In the genomic region with DNA sequence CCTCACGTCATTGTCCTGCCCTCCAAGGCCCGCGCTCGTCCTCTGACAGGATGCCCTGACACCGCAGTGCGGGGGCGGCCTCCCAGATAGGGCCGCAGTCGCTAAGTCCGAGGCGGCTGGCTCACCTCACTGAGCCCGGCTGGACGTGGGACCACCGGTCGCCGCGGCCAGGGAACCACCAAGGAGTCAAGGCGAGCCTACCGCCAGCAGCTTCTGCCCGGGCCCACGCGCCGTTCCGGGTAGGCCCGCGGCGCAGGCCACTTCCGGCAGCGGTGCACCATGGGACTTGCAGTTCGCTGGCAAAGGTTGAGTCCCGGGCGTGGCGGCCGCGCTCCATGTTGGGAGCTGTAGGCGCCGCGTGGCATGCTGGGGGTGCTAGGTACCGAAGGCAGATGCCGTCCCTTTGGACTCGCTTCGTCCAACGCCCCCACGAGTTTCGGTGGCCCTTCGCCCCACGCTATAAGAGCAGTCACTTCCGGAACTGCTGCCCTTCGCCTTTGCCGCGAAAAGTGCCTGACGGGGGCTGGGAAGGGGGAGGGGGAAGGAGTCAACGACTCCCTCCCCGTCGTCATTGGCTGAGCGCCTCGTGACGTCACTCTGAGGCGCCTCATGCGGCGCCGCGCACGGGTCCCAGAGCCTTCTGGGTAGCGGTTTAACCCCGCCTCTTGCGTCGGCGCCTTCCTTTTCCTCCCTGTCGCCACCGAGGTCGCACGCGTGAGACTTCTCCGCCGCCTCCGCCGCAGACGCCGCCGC, we compare ENCODE assay signal across 1 cellular context.
TF ChIP-seq lines count a peak whose summit lies in the region.

Gene RPLP2 (plus strand): TSS at position 681 of the 753 bp plus-strand sequence. CDS start 268 bp downstream, outside the sequence.

TF ChIP-seq in SK-N-SH, 30 proteins besides CTCF, POLR2A, EP300 and RAD21 (continued from another document):
- TF ChIP-seq, protein P1, sequence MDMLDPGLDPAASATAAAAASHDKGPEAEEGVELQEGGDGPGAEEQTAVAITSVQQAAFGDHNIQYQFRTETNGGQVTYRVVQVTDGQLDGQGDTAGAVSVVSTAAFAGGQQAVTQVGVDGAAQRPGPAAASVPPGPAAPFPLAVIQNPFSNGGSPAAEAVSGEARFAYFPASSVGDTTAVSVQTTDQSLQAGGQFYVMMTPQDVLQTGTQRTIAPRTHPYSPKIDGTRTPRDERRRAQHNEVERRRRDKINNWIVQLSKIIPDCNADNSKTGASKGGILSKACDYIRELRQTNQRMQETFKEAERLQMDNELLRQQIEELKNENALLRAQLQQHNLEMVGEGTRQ (IDR thresholded peaks at IDR 0.05; ENCODE audit: borderline replicate concordance, low read depth, low read length) = no peak
- peak; percentile 93 for TF ChIP-seq TAF1 (IDR thresholded peaks at IDR 0.05; ENCODE audit: borderline replicate concordance, low read depth, low read length)
- no peak for TF ChIP-seq RXRA (IDR thresholded peaks at IDR 0.05; ENCODE audit: borderline replicate concordance, low read depth)
- TF ChIP-seq FOXJ3 (CRISPR knock-in tag; IDR thresholded peaks at IDR 0.05) = peak; percentile 82; the same call in 1 of the 2 replicates
- TF ChIP-seq, protein P2, sequence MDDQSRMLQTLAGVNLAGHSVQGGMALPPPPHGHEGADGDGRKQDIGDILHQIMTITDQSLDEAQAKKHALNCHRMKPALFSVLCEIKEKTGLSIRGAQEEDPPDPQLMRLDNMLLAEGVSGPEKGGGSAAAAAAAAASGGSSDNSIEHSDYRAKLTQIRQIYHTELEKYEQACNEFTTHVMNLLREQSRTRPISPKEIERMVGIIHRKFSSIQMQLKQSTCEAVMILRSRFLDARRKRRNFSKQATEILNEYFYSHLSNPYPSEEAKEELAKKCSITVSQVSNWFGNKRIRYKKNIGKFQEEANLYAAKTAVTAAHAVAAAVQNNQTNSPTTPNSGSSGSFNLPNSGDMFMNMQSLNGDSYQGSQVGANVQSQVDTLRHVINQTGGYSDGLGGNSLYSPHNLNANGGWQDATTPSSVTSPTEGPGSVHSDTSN (IDR thresholded peaks at IDR 0.05) = no peak
- TF ChIP-seq MEF2A (IDR thresholded peaks at IDR 0.05; ENCODE audit: borderline replicate concordance, low read depth) = no peak
- TF ChIP-seq JUND (IDR thresholded peaks at IDR 0.05) = no peak
- no peak for TF ChIP-seq EZH2phosphoT487 (IDR thresholded peaks at IDR 0.05; ENCODE audit: borderline replicate concordance, low read depth)
- no peak for TF ChIP-seq RCOR1 (IDR thresholded peaks at IDR 0.05; ENCODE audit: low read length)
- TF ChIP-seq FOSL2 (IDR thresholded peaks at IDR 0.05; ENCODE audit: borderline replicate concordance, low read depth) = no peak
- TF ChIP-seq CHD2 (IDR thresholded peaks at IDR 0.05; ENCODE audit: low read length, partially characterized antibody) = peak; percentile 87
- TF ChIP-seq TCF12 (IDR thresholded peaks at IDR 0.05) = no peak
- peak; percentile 38; the same call in 1 of the 2 replicates for TF ChIP-seq NRF1 (IDR thresholded peaks at IDR 0.05; ENCODE audit: low read depth, low read length)
- TF ChIP-seq MXI1 (IDR thresholded peaks at IDR 0.05; ENCODE audit: low read depth, low read length) = peak; percentile 85
- no peak for TF ChIP-seq FOXM1 (IDR thresholded peaks at IDR 0.05; ENCODE audit: low read depth)
- peak; percentile 71; the same call in 1 of the 2 replicates for TF ChIP-seq SIN3A (IDR thresholded peaks at IDR 0.05; ENCODE audit: borderline replicate concordance, low read depth, low read length)
